In genomic region chr6:169967687-169968086, GRCh38 we compare ENCODE assay signal across 16 cellular contexts.
"Had no signal": no experiment of that assay in that cellular context is flagged by ENCODE, and none has a peak within 500 bp of the region (broad histone marks: within the 10 kb centered on the region; RNA-seq: fewer than 3 reads in every experiment).

No MANE protein-coding gene starts in this region.

- H3K9me3 ChIP-seq: gastrocnemius medialis, thyroid gland, uterus had no signal

- H3K4me1 Mint-ChIP-seq: activated CD4-positive, alpha-beta T cell treated with anti-CD3 and anti-CD28 coated beads, Interleukin-2, amount 10 ng/mL, durations not matched to agents 7 days and 5 days; nephron had no signal

- H3K27ac ChIP-seq: coronary artery, epithelial cell of prostate, gastrocnemius medialis, thyroid gland, uterus, VCaP had no signal

- FAIRE-seq: kidney had no signal

- DNase-seq: activated CD4-positive, alpha-beta T cell treated with anti-CD3 and anti-CD28 coated beads, Interleukin-2, amount 10 ng/mL, durations not matched to agents 7 days and 5 days; activated naive CD4-positive, alpha-beta T cell; effector CD8-positive, alpha-beta T cell; gastrocnemius medialis; kidney; left ventricle myocardium superior; mesendoderm; stimulated activated CD4-positive, alpha-beta T cell treated with anti-CD3 and anti-CD28 coated beads, Interleukin-4, amount 100 ng/mL, for 1 hour; T1000; thyroid gland; uterus had no signal

- H3K4me3 Mint-ChIP-seq: activated CD4-positive, alpha-beta T cell treated with anti-CD3 and anti-CD28 coated beads, Interleukin-2, amount 10 ng/mL, durations not matched to agents 7 days and 5 days; nephron; T-cell had no signal

- H3K36me3 Mint-ChIP-seq: T-cell had no signal

- H3K4me3 ChIP-seq: coronary artery, gastrocnemius medialis, thyroid gland, uterus had no signal

- H3K9me3 Mint-ChIP-seq: activated CD4-positive, alpha-beta T cell treated with anti-CD3 and anti-CD28 coated beads, Interleukin-2, amount 10 ng/mL, durations not matched to agents 7 days and 5 days; T-cell had no signal

- H3K27ac Mint-ChIP-seq: activated CD4-positive, alpha-beta T cell treated with anti-CD3 and anti-CD28 coated beads, Interleukin-2, amount 10 ng/mL, durations not matched to agents 7 days and 5 days; nephron; T-cell had no signal

- H3K4me1 ChIP-seq: gastrocnemius medialis, thyroid gland, uterus had no signal

- H3K27me3 ChIP-seq: gastrocnemius medialis, thyroid gland, uterus had no signal

- H3K27me3 Mint-ChIP-seq: activated CD4-positive, alpha-beta T cell treated with anti-CD3 and anti-CD28 coated beads, Interleukin-2, amount 10 ng/mL, durations not matched to agents 7 days and 5 days had no signal

- H3K36me3 ChIP-seq: gastrocnemius medialis, thyroid gland, uterus had no signal

- ATAC-seq: gastrocnemius medialis, left ventricle myocardium superior, T-cell had no signal
